1 cellular context compared by ENCODE assay signal in the genomic region with DNA sequence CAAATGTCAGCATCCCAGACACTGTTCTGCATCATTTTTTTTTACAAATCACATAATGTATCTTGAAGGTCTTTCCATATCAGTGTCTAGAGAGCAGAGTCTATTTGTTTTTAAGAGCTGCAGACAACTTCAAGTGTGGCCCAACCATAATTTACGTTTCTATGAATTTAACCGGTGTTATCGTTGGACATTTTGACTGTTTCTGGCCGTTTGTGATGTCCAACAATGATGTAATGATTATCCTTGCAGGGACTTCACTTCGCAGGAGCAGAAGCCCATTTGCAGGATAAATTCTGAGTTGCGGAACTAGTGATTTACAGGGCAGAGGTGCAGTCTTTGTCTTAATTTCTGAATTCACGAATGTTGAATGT.
TF ChIP-seq lines count a peak whose summit lies in the region.

No MANE protein-coding gene starts in this region.

TF ChIP-seq in HepG2, 621 proteins besides CTCF, POLR2A, EP300 and RAD21:
- TF ChIP-seq ATF7 (IDR thresholded peaks at IDR 0.05) (peak; percentile 47; the same call in 1 of the 2 replicates), ATF7 (CRISPR knock-in tag; IDR thresholded peaks at IDR 0.05) (no peak), ISL2 (CRISPR knock-in tag; IDR thresholded peaks at IDR 0.05) (no peak), PRMT3 (CRISPR knock-in tag; IDR thresholded peaks at IDR 0.05; ENCODE audit: borderline replicate concordance, low read depth) (no peak), AKAP8 (CRISPR knock-in tag; IDR thresholded peaks at IDR 0.05) (no peak), TP53 (CRISPR knock-in tag; conservative IDR thresholded peaks at IDR 0.05) (0 out of 2 replicates have a peak, but pooled peaks have one; percentile 37), ZNF775 (CRISPR knock-in tag; IDR thresholded peaks at IDR 0.05; ENCODE audit: borderline replicate concordance) (no peak)
- TF ChIP-seq, protein P1, sequence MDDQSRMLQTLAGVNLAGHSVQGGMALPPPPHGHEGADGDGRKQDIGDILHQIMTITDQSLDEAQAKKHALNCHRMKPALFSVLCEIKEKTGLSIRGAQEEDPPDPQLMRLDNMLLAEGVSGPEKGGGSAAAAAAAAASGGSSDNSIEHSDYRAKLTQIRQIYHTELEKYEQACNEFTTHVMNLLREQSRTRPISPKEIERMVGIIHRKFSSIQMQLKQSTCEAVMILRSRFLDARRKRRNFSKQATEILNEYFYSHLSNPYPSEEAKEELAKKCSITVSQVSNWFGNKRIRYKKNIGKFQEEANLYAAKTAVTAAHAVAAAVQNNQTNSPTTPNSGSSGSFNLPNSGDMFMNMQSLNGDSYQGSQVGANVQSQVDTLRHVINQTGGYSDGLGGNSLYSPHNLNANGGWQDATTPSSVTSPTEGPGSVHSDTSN (CRISPR knock-in tag; IDR thresholded peaks at IDR 0.05; ENCODE audit: borderline replicate concordance): 0 out of 2 replicates have a peak, but pooled peaks have one; percentile 3
